In the genomic region with DNA sequence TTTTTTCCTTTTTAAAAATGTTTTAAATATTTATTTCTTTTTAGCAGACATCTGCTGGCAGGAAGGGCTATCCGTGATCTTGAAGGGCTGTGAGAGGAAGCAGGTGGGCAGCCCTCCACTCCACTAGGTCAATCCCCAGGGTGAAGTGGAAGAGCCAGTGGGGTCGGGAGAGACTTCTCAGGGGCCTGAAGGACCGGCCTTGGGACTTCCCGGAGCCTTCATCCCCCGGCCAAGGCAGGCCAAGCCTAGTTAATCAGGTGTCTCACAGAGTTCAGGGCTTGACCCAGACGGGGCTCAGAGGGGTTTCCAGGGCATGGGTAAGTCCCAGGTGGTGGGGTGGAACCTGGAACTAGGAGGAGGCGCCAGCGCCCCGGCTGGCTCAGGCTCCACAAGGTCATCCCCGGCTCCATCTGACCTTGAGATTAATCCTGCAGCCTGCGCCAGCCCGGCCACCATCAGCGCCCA, we compare ENCODE assay signal across 9 cellular contexts. TPM values are rescaled to one million over a fixed set of nuclear protein-coding genes. Genes with fewer than 3 reads are reported as not detected.
DNase-seq lines count a peak whose midpoint lies in the region; ATAC-seq lines count a peak whose summit lies in the region.
"Had no signal": no experiment of that assay in that cellular context is flagged by ENCODE, and none has a peak within 500 bp of the region (broad histone marks: within the 10 kb centered on the region; RNA-seq: fewer than 3 reads in every experiment).

No MANE protein-coding gene starts in this region.

- no peaks in the 10 kb centered on the region for H3K9me3 ChIP-seq in mononuclear cell (ENCODE audit: low read depth, low read length)

- peaks cover 24% of the 10 kb centered on the region for H3K4me1 ChIP-seq in mononuclear cell (ENCODE audit: insufficient read depth, low read length)
- H3K4me1 ChIP-seq in urinary bladder (ENCODE audit: insufficient read depth), result peaks cover 1% of the 10 kb centered on the region

- no peaks in the 10 kb centered on the region for H3K27me3 ChIP-seq in mononuclear cell (ENCODE audit: insufficient read depth, low read length)

- peak overlapping the region; percentile 65 for H3K4me3 Mint-ChIP-seq in activated naive CD4-positive, alpha-beta T cell treated with anti-CD3 and anti-CD28 coated beads, Interleukin-2, amount 10 ng/mL, durations not matched to agents 7 days and 5 days
- H3K4me3 Mint-ChIP-seq in activated naive CD8-positive, alpha-beta T cell, result peak overlapping the region; percentile 75

- H3K9me3 Mint-ChIP-seq in activated naive CD4-positive, alpha-beta T cell treated with anti-CD3 and anti-CD28 coated beads, Interleukin-2, amount 10 ng/mL, durations not matched to agents 7 days and 5 days, result no peaks in the 10 kb centered on the region
- H3K9me3 Mint-ChIP-seq in activated naive CD8-positive, alpha-beta T cell (ENCODE audit: low read depth), result no peaks in the 10 kb centered on the region

- peak overlapping the region; percentile 36 for H3K4me3 ChIP-seq in mononuclear cell (ENCODE audit: low read length)
- H3K4me3 ChIP-seq in urinary bladder (ENCODE audit: low read depth, low read length), result peak overlapping the region; percentile 37

- CTCF ChIA-PET in activated naive CD4-positive, alpha-beta T cell treated with anti-CD3 and anti-CD28 coated beads, Interleukin-2, amount 10 ng/mL, durations not matched to agents 7 days and 5 days (lab: Charles Lee), result interaction anchor here (0.6 to 5.0 kb wide), 20 partner anchors 9 to 368 kb away, joined by 3 to 47 read pairs (median 6); partner anchors contain the start of gene TAF8

- H3K36me3 Mint-ChIP-seq in activated naive CD4-positive, alpha-beta T cell treated with anti-CD3 and anti-CD28 coated beads, Interleukin-2, amount 10 ng/mL, durations not matched to agents 7 days and 5 days, result peaks cover 1% of the 10 kb centered on the region
- no peaks in the 10 kb centered on the region for H3K36me3 Mint-ChIP-seq in activated naive CD8-positive, alpha-beta T cell

- ATAC-seq in HG03039 (IDR thresholded peaks at IDR 0.05; ENCODE audit: unreplicated experiment), result no peak

- peaks cover 2% of the 10 kb centered on the region for H3K36me3 ChIP-seq in urinary bladder (ENCODE audit: insufficient read depth)

- no peak overlapping the region for H3K27ac ChIP-seq in urinary bladder (ENCODE audit: low read depth)
- H3K27ac ChIP-seq: epithelial cell of prostate had no signal

- H3K4me1 Mint-ChIP-seq in activated naive CD4-positive, alpha-beta T cell treated with anti-CD3 and anti-CD28 coated beads, Interleukin-2, amount 10 ng/mL, durations not matched to agents 7 days and 5 days, result peaks cover 19% of the 10 kb centered on the region
- H3K4me1 Mint-ChIP-seq in activated naive CD8-positive, alpha-beta T cell (ENCODE audit: low read depth), result peaks cover 4% of the 10 kb centered on the region

- 55% methylated on average over 13 of the region's 13 CpGs for WGBS in urinary bladder

- DNase-seq in activated naive CD4-positive, alpha-beta T cell treated with anti-CD3 and anti-CD28 coated beads, Interleukin-2, amount 10 ng/mL, durations not matched to agents 7 days and 5 days, result no peak
- DNase-seq in activated naive CD4-positive, alpha-beta T cell (lab: John Stamatoyannopoulos, UW), result no peak
- no peak for DNase-seq in middle frontal gyrus (ENCODE audit: extremely low spot score, low spot score)
- no peak for DNase-seq in NCI-H2171 treated with DMSO at 0.1 percent for 48 hours (lab: John Stamatoyannopoulos, UW)

- H3K27me3 Mint-ChIP-seq in activated naive CD4-positive, alpha-beta T cell treated with anti-CD3 and anti-CD28 coated beads, Interleukin-2, amount 10 ng/mL, durations not matched to agents 7 days and 5 days, result peaks cover 36% of the 10 kb centered on the region
- H3K27me3 Mint-ChIP-seq in activated naive CD8-positive, alpha-beta T cell, result no peaks in the 10 kb centered on the region

- H3K27ac Mint-ChIP-seq in activated naive CD4-positive, alpha-beta T cell treated with anti-CD3 and anti-CD28 coated beads, Interleukin-2, amount 10 ng/mL, durations not matched to agents 7 days and 5 days, result no peak overlapping the region
- H3K27ac Mint-ChIP-seq in activated naive CD8-positive, alpha-beta T cell, result peak overlapping the region; percentile 85

RNA-seq across cellular contexts. Expression of gene MDFI, which starts 44.3 kb away (rescaled TPM):
- total RNA-seq in mononuclear cell (not detected), urinary bladder (32.6 TPM)
- polyA plus RNA-seq in urinary bladder, result 20.6 TPM

RNA-seq across cellular contexts. Expression of gene TFEB, which starts 52.9 kb away (rescaled TPM):
- total RNA-seq in mononuclear cell (18.1 TPM), urinary bladder (4.3 TPM)
- polyA plus RNA-seq in urinary bladder, result 25.4 TPM

Comparison
In these comparisons a context has a peak if more than half of its experiments do, and no peak if none do; other contexts are left out.
1. RNA of gene MDFI, which starts 44.3 kb away (total RNA-seq): 32.6 TPM in urinary bladder (single experiment); not detected in mononuclear cell (single experiment); every median in the first group is over 10 times any median in the second.